1 cellular context compared by ENCODE assay signal in the genomic region with DNA sequence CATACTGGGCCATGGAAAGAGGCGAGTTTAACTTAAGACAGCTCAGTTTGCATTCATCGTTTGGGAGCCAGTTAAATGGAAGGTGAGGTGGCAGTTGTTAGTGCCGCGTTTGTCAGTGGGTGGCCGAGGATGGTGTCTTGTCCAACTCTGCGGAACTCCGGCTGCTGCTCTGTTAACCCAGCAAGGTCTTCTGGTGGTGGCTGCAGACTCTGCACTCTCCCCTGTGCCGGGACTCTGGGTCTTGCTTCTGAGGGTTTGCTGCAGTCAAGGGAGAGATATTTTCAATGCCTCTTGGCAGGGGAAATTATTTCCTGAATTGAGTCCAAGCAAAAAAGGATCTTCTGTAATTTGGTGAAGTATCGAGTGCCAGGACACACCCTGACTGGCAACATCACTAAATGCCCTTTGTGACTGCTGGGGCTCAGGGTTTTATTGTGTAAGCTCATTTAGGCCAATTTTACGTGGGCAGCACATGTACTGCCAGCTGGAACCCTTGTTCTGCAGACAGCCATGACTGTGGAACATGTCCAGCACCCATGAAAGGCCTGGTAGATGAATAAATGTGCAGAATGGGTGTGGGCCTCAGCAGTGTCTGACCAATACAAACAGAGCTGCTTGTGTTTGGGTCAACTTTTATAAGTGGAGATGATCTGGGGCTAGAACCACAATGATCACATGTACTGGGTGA.
TF ChIP-seq lines count a peak whose summit lies in the region.

No MANE protein-coding gene starts in this region.

TF ChIP-seq in SK-N-SH, 30 proteins besides CTCF, POLR2A, EP300 and RAD21 (continued from another document):
- TF ChIP-seq, protein P1, sequence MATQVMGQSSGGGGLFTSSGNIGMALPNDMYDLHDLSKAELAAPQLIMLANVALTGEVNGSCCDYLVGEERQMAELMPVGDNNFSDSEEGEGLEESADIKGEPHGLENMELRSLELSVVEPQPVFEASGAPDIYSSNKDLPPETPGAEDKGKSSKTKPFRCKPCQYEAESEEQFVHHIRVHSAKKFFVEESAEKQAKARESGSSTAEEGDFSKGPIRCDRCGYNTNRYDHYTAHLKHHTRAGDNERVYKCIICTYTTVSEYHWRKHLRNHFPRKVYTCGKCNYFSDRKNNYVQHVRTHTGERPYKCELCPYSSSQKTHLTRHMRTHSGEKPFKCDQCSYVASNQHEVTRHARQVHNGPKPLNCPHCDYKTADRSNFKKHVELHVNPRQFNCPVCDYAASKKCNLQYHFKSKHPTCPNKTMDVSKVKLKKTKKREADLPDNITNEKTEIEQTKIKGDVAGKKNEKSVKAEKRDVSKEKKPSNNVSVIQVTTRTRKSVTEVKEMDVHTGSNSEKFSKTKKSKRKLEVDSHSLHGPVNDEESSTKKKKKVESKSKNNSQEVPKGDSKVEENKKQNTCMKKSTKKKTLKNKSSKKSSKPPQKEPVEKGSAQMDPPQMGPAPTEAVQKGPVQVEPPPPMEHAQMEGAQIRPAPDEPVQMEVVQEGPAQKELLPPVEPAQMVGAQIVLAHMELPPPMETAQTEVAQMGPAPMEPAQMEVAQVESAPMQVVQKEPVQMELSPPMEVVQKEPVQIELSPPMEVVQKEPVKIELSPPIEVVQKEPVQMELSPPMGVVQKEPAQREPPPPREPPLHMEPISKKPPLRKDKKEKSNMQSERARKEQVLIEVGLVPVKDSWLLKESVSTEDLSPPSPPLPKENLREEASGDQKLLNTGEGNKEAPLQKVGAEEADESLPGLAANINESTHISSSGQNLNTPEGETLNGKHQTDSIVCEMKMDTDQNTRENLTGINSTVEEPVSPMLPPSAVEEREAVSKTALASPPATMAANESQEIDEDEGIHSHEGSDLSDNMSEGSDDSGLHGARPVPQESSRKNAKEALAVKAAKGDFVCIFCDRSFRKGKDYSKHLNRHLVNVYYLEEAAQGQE (IDR thresholded peaks at IDR 0.05; ENCODE audit: low read depth, low read length), result no peak
- TF ChIP-seq NFIC (IDR thresholded peaks at IDR 0.05; ENCODE audit: borderline replicate concordance), result no peak
- no peak for TF ChIP-seq JUND (IDR thresholded peaks at IDR 0.05)
- TF ChIP-seq, protein P2, sequence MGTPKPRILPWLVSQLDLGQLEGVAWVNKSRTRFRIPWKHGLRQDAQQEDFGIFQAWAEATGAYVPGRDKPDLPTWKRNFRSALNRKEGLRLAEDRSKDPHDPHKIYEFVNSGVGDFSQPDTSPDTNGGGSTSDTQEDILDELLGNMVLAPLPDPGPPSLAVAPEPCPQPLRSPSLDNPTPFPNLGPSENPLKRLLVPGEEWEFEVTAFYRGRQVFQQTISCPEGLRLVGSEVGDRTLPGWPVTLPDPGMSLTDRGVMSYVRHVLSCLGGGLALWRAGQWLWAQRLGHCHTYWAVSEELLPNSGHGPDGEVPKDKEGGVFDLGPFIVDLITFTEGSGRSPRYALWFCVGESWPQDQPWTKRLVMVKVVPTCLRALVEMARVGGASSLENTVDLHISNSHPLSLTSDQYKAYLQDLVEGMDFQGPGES (IDR thresholded peaks at IDR 0.05; ENCODE audit: low read depth, low read length), result no peak
- TF ChIP-seq ELF1 (IDR thresholded peaks at IDR 0.05), result no peak
- TF ChIP-seq, protein P3, sequence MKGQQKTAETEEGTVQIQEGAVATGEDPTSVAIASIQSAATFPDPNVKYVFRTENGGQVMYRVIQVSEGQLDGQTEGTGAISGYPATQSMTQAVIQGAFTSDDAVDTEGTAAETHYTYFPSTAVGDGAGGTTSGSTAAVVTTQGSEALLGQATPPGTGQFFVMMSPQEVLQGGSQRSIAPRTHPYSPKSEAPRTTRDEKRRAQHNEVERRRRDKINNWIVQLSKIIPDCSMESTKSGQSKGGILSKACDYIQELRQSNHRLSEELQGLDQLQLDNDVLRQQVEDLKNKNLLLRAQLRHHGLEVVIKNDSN (IDR thresholded peaks at IDR 0.05; ENCODE audit: borderline replicate concordance, low read depth), result no peak
- TF ChIP-seq TEAD4 (IDR thresholded peaks at IDR 0.05; ENCODE audit: borderline replicate concordance, insufficient read depth), result no peak
- TF ChIP-seq RXRA (IDR thresholded peaks at IDR 0.05; ENCODE audit: borderline replicate concordance, low read depth), result no peak
- no peak for TF ChIP-seq GABPA (IDR thresholded peaks at IDR 0.05; ENCODE audit: low read depth)
- TF ChIP-seq, protein P4, sequence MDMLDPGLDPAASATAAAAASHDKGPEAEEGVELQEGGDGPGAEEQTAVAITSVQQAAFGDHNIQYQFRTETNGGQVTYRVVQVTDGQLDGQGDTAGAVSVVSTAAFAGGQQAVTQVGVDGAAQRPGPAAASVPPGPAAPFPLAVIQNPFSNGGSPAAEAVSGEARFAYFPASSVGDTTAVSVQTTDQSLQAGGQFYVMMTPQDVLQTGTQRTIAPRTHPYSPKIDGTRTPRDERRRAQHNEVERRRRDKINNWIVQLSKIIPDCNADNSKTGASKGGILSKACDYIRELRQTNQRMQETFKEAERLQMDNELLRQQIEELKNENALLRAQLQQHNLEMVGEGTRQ (IDR thresholded peaks at IDR 0.05; ENCODE audit: borderline replicate concordance, low read depth, low read length), result no peak
- no peak for TF ChIP-seq MXI1 (IDR thresholded peaks at IDR 0.05; ENCODE audit: low read depth, low read length)
- TF ChIP-seq POLR2AphosphoS5 (IDR thresholded peaks at IDR 0.05; ENCODE audit: low read depth, low read length), result no peak
- no peak for TF ChIP-seq CHD2 (IDR thresholded peaks at IDR 0.05; ENCODE audit: low read length, partially characterized antibody)
- no peak for TF ChIP-seq YY1 (IDR thresholded peaks at IDR 0.05; ENCODE audit: low read depth)
- TF ChIP-seq FOXJ3 (CRISPR knock-in tag; IDR thresholded peaks at IDR 0.05), result no peak
